ENCODE assay signal across 1 cellular context in genomic region chr12:96303656-96304055, GRCh38.
TF ChIP-seq lines count a peak whose summit lies in the region.

No MANE protein-coding gene starts in this region.

TF ChIP-seq in endothelial cell of umbilical vein, 7 proteins besides CTCF, POLR2A, EP300 and RAD21 (continued from another document):
- no peak for TF ChIP-seq MAX (IDR thresholded peaks at IDR 0.05; ENCODE audit: insufficient read depth, insufficient read length)
- no peak for TF ChIP-seq EZH2 (IDR thresholded peaks at IDR 0.05; ENCODE audit: borderline replicate concordance, low read depth, low read length, severe bottlenecking)
- no peak for TF ChIP-seq FOS (IDR thresholded peaks at IDR 0.05; ENCODE audit: borderline replicate concordance, insufficient read depth, low read length)
- no peak for TF ChIP-seq JUN (IDR thresholded peaks at IDR 0.05; ENCODE audit: borderline replicate concordance, insufficient read depth, insufficient read length, low read depth)
